In the genomic region with DNA sequence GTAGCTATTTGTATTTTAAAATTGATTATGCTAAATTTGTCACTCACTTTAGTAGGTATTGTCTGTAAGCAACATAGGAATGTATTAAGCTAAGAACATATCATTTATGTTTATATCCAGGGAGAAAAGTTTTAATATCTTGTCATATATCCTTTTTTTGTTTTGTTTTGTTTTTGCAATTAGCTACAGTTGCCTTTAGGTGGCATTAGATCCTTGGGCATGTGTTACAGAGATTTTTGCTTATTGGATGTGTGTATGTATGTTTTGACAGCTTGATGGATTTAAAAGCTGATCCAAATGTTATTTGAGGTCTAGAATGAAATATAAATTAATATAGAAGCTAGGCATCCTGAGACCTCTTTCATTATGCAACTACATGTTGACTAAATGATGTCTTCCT, we compare ENCODE assay signal across 10 cellular contexts. TPM values are rescaled to one million over a fixed set of nuclear protein-coding genes. Genes with fewer than 3 reads are reported as not detected.
DNase-seq lines count a peak whose midpoint lies in the region; ATAC-seq, FAIRE-seq and TF ChIP-seq lines count a peak whose summit lies in the region.
"Had no signal": no experiment of that assay in that cellular context is flagged by ENCODE, and none has a peak within 500 bp of the region (broad histone marks: within the 10 kb centered on the region; RNA-seq: fewer than 3 reads in every experiment).

No MANE protein-coding gene starts in this region.

- peak in 1 of 4 donors; percentile 35 for ATAC-seq in pancreas
- no peak for ATAC-seq in GM18502 (IDR thresholded peaks at IDR 0.05; ENCODE audit: poor library complexity, unreplicated experiment)
- no peak for ATAC-seq in GM19023 (IDR thresholded peaks at IDR 0.05; ENCODE audit: unreplicated experiment)

- peak; percentile 65 for TF ChIP-seq CTCF in choroid plexus epithelial cell (conservative IDR thresholded peaks at IDR 0.05; ENCODE audit: low read depth, low read length)
- peak in 1 of 4 donors; percentile 21 for TF ChIP-seq CTCF in pancreas (IDR thresholded peaks at IDR 0.05)

- H3K36me3 ChIP-seq in pancreas, result no peaks in the 10 kb centered on the region

- intact Hi-C loops in pancreas (cut with DNase I), result no loop called here

- peak; percentile 17 for FAIRE-seq in pancreas (lab: Jason Lieb, UNC)

- H3K4me1 ChIP-seq in pancreas, result no peaks in the 10 kb centered on the region

- H3K27me3 ChIP-seq in pancreas, result no peaks in the 10 kb centered on the region

- in situ Hi-C loops in G401 (cut with HindIII; ENCODE audit: low sequenced_read_pairs), result no loop called here

- DNase-seq in G401 (ENCODE audit: low spot score) (peak; percentile 33), LHCN-M2 (ENCODE audit: low read depth) (peak; percentile 57), choroid plexus epithelial cell (ENCODE audit: low read depth) (peak; percentile 70), pancreas (no peak), HPDE6-E6E7 (ENCODE audit: extremely low spot score) (no peak)
- DNase-seq in effector CD8-positive, alpha-beta T cell (lab: John Stamatoyannopoulos, UW), result no peak
- DNase-seq: activated naive CD8-positive, alpha-beta T cell treated with anti-CD3 and anti-CD28 coated beads, Interleukin-2, amount 10 ng/mL, durations not matched to agents 7 days and 5 days; stimulated activated CD4-positive, alpha-beta T cell treated with anti-CD3 and anti-CD28 coated beads, Interleukin-4, amount 100 ng/mL, for 24 hours had no signal

- no peaks in the 10 kb centered on the region for H3K9me3 ChIP-seq in pancreas

- no peak overlapping the region for H3K4me3 ChIP-seq in choroid plexus epithelial cell (ENCODE audit: low read depth, low read length)
- H3K4me3 ChIP-seq in pancreas, result no peak overlapping the region

- no peak overlapping the region for H3K27ac ChIP-seq in pancreas

RNA-seq across cellular contexts. Expression of a gene that starts 36.1 kb away (rescaled TPM):
- total RNA-seq in G401 (2014; rRNA removed; shearing (Covaris generic)), result 14.8 and 15.6 TPM in 2 replicates
- total RNA-seq in LHCN-M2 (2014; rRNA removed) (19.2 and 31.7 TPM in 2 replicates), pancreas (10 to 100 TPM; 10.7 to 25.6 (median 13.7) TPM)
- polyA plus RNA-seq in LHCN-M2 (2012), result 7.0 TPM
- 1 to 10 TPM; 6.9 to 9.3 TPM for polyA plus RNA-seq in pancreas

Comparison
In these comparisons a context has a peak if more than half of its experiments do, and no peak if none do; other contexts are left out.
1. DNase-seq: peak in G401 (single experiment), LHCN-M2 (single experiment) and choroid plexus epithelial cell (single experiment); none in pancreas (0 of 6), HPDE6-E6E7 (single experiment) and effector CD8-positive, alpha-beta T cell (single experiment).